Comparison of ENCODE assay signal across 1 cellular context in the genomic region with DNA sequence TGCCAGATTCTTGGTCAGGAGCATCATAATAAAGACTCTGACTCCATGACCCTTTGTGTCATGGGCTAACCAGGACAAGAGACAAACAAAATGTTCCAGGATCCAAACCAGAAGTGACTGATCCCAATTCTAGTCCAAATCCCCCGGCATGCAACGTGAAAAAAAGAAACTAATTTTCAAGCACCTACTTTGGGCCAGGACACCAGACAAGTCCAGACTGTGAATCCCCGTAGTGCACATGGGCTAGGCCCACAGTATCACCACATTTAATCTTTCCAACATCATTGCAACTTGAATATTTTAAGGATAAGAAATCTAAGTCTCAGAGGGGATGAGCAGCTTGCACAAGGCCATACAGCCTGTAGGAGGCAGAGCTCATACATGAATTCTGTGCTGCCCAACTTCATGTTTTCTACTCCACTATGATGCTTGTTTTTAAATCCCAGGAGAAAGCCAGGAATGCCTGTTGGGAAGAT.
TF ChIP-seq lines count a peak whose summit lies in the region.

No MANE protein-coding gene starts in this region.

TF ChIP-seq in SK-N-SH, 30 proteins besides CTCF, POLR2A, EP300 and RAD21 (continued from another document):
- TF ChIP-seq, protein P1, sequence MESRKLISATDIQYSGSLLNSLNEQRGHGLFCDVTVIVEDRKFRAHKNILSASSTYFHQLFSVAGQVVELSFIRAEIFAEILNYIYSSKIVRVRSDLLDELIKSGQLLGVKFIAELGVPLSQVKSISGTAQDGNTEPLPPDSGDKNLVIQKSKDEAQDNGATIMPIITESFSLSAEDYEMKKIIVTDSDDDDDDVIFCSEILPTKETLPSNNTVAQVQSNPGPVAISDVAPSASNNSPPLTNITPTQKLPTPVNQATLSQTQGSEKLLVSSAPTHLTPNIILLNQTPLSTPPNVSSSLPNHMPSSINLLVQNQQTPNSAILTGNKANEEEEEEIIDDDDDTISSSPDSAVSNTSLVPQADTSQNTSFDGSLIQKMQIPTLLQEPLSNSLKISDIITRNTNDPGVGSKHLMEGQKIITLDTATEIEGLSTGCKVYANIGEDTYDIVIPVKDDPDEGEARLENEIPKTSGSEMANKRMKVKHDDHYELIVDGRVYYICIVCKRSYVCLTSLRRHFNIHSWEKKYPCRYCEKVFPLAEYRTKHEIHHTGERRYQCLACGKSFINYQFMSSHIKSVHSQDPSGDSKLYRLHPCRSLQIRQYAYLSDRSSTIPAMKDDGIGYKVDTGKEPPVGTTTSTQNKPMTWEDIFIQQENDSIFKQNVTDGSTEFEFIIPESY (IDR thresholded peaks at IDR 0.05; ENCODE audit: borderline replicate concordance, low read depth): no peak
- TF ChIP-seq POLR2AphosphoS5 (IDR thresholded peaks at IDR 0.05; ENCODE audit: low read depth, low read length) (no peak), MEF2A (IDR thresholded peaks at IDR 0.05; ENCODE audit: borderline replicate concordance, low read depth) (no peak)
TF ChIP-seq in SK-N-SH: peak in this region for 0.
